8 cellular contexts compared by ENCODE assay signal in genomic region chr1:9687120-9687875, GRCh38. TPM values are rescaled to one million over a fixed set of nuclear protein-coding genes. Genes with fewer than 3 reads are reported as not detected.
DNase-seq lines count a peak whose midpoint lies in the region; ATAC-seq and TF ChIP-seq lines count a peak whose summit lies in the region.

No MANE protein-coding gene starts in this region.

- H3K27ac Mint-ChIP-seq in natural killer cell: peak overlapping the region; percentile 95

- H3K4me3 ChIP-seq in HAP-1 (peak overlapping the region; percentile 72), esophagus (ENCODE audit: low read depth in 1 of 2, low read length in 2 of 2) (peak overlapping the region; percentile 35 to 48), stomach (peak overlapping the region; percentile 49 to 94 (median 78))

- H3K9me3 ChIP-seq in HAP-1: no peaks in the 10 kb centered on the region
- H3K9me3 ChIP-seq in esophagus (ENCODE audit: control insufficient read depth in 2 of 2, insufficient read depth in 1 of 2, low read depth in 1 of 2, low read length in 1 of 2): no peaks in the 10 kb centered on the region
- H3K9me3 ChIP-seq in stomach: no peaks in the 10 kb centered on the region

- H3K36me3 ChIP-seq in HAP-1 (replicated peaks) (peaks cover 3% of the 10 kb centered on the region; the same call in 1 of the 2 replicates), esophagus (ENCODE audit: control insufficient read depth in 2 of 2, insufficient read depth in 2 of 2, low read length in 1 of 2) (no peaks in the 10 kb centered on the region), stomach (peaks cover 0 to 5% (median 0%) of the 10 kb centered on the region in 4 donors)

- no peaks in the 10 kb centered on the region for H3K27me3 Mint-ChIP-seq in natural killer cell (ENCODE audit: low read depth in 2 of 2)

- TF ChIP-seq POLR2A in stomach (IDR thresholded peaks at IDR 0.05): no peak

- peak overlapping the region; percentile 83 for H3K4me3 Mint-ChIP-seq in natural killer cell

- peak; percentile 72 to 79 (median 77) for ATAC-seq in natural killer cell

- peak; percentile 52 for DNase-seq in DMS153 treated with DMSO at 0.1 percent for 48 hours (lab: John Stamatoyannopoulos, UW; ENCODE audit: unreplicated experiment)
- DNase-seq in HAP-1 (ENCODE audit: low spot score in 2 of 2): peak; percentile 62 to 86
- peak; percentile 97 for DNase-seq in NCI-H510A (lab: John Stamatoyannopoulos, UW)
- peak; percentile 36 for DNase-seq in activated CD8-positive, alpha-beta memory T cell treated with anti-CD3 and anti-CD28 coated beads, Interleukin-2, amount 50 U/mL, for 24 hours (ENCODE audit: extremely low read depth)
- DNase-seq in natural killer cell: peak; percentile 84
- peak; percentile 60 for DNase-seq in stomach
- DNase-seq in cerebellum (ENCODE audit: low spot score): no peak

- TF ChIP-seq CTCF in natural killer cell (IDR thresholded peaks at IDR 0.05): no peak
- no peak for TF ChIP-seq CTCF in stomach (IDR thresholded peaks at IDR 0.05)

- H3K27ac ChIP-seq in esophagus (ENCODE audit: low read depth in 2 of 2, low read length in 1 of 2) (peak overlapping the region; percentile 17 to 18), stomach (peak overlapping the region in 4 of 5 donors; percentile 32 to 61 (median 56))

- no peak for TF ChIP-seq EP300 in stomach (IDR thresholded peaks at IDR 0.05)

- H3K4me1 Mint-ChIP-seq in natural killer cell: peaks cover 67 to 79% of the 10 kb centered on the region in 2 donors

- in situ Hi-C loops in HAP-1 (cut with MboI; ENCODE audit: low sequenced_read_pairs): no loop called here

- 1% methylated on average over 34 to 42 of the region's 42 CpGs for WGBS in esophagus, 2 donors
- WGBS in stomach, 5 donors: 0 to 4% (median 1%) methylated on average over 19 to 42 of the region's 42 CpGs

- intact Hi-C loops in natural killer cell (cut with micrococcal nuclease) (loop anchor here (1.0 kb wide), 1 partner anchor 32 kb away; no protein-coding TSS in a partner anchor), stomach (cut with DNase I; ENCODE audit: low total_unique reads) (no loop called here)

- H3K27me3 ChIP-seq in HAP-1 (ENCODE audit: low read depth): no peaks in the 10 kb centered on the region
- no peaks in the 10 kb centered on the region for H3K27me3 ChIP-seq in esophagus (ENCODE audit: control insufficient read depth in 1 of 2, insufficient read depth in 2 of 2, low read length in 2 of 2)
- H3K27me3 ChIP-seq in stomach: no peaks in the 10 kb centered on the region

- peaks cover 13% of the 10 kb centered on the region for H3K4me1 ChIP-seq in HAP-1
- peaks cover 4 to 8% of the 10 kb centered on the region in 2 donors for H3K4me1 ChIP-seq in esophagus (ENCODE audit: control insufficient read depth in 2 of 2, insufficient read depth in 2 of 2, low read length in 1 of 2)
- H3K4me1 ChIP-seq in stomach: peaks cover 33 to 63% (median 38%) of the 10 kb centered on the region in 4 donors

- no peaks in the 10 kb centered on the region for H3K9me3 Mint-ChIP-seq in natural killer cell

- H3K36me3 Mint-ChIP-seq in natural killer cell: no peaks in the 10 kb centered on the region

RNA-seq across cellular contexts. Expression of gene PIK3CD, which starts 35.8 kb away (rescaled TPM):
- 1 to 10 TPM; 3.2 to 4.2 TPM for polyA plus RNA-seq in esophagus
- total RNA-seq in natural killer cell: 100 to 1,000 TPM; 171 to 240 (median 198) TPM
- total RNA-seq in stomach: 10 to 100 TPM in 2 of 5 donors, 1 to 10 TPM in 3; 5.1 to 74.1 (median 7.8) TPM
- 1 to 10 TPM; 2.8 to 5.0 (median 2.9) TPM for polyA plus RNA-seq in stomach
- total RNA-seq in cerebellum: 5.2 TPM
